10 cellular contexts compared by ENCODE assay signal in genomic region chr12:6092784-6093722, GRCh38. TPM values are rescaled to one million over a fixed set of nuclear protein-coding genes. Genes with fewer than 3 reads are reported as not detected.
A peak's percentile ranks its signal among the peaks of the same experiment; 100 is the strongest.
DNase-seq lines count a peak whose midpoint lies in the region; ATAC-seq and TF ChIP-seq lines count a peak whose summit lies in the region.
"Had no signal": no experiment of that assay in that cellular context is flagged by ENCODE, and none has a peak within 500 bp of the region (broad histone marks: within the 10 kb centered on the region; RNA-seq: fewer than 3 reads in every experiment).

No MANE protein-coding gene starts in this region.

- H3K27me3 Mint-ChIP-seq in stimulated activated naive CD8-positive, alpha-beta T cell treated with anti-CD3 and anti-CD28 coated beads, Interleukin-15, amount 100 ng/mL, for 72 hours, result peaks cover 11% of the 10 kb centered on the region

- H3K27ac Mint-ChIP-seq in stimulated activated naive CD8-positive, alpha-beta T cell treated with anti-CD3 and anti-CD28 coated beads, Interleukin-15, amount 100 ng/mL, for 72 hours, result peak overlapping the region in 1 of 2 donors; percentile 49

- ATAC-seq in stimulated activated naive CD8-positive, alpha-beta T cell treated with anti-CD3 and anti-CD28 coated beads, Interleukin-15, Interleukin-2, amounts not matched to agents 100 U/mL and 50 U/mL, for 24 hours, result peak; percentile 59
- no peak for ATAC-seq in stimulated activated naive CD8-positive, alpha-beta T cell treated with anti-CD3 and anti-CD28 coated beads, Interleukin-15, amount 100 ng/mL, for 72 hours
- ATAC-seq in lower lobe of right lung (peak; percentile 92 to 94), GM19452 (IDR thresholded peaks at IDR 0.05; ENCODE audit: unreplicated experiment) (no peak), HG02798 (IDR thresholded peaks at IDR 0.05; ENCODE audit: poor library complexity, unreplicated experiment) (no peak)

- H3K27me3 ChIP-seq in breast epithelium (no peaks in the 10 kb centered on the region), lower lobe of right lung (ENCODE audit: low read depth) (no peaks in the 10 kb centered on the region)

- no peaks in the 10 kb centered on the region for H3K9me3 Mint-ChIP-seq in stimulated activated naive CD8-positive, alpha-beta T cell treated with anti-CD3 and anti-CD28 coated beads, Interleukin-15, amount 100 ng/mL, for 72 hours

- H3K4me3 ChIP-seq in breast epithelium (no peak overlapping the region), lower lobe of right lung (no peak overlapping the region)

- H3K4me3 Mint-ChIP-seq in stimulated activated naive CD8-positive, alpha-beta T cell treated with anti-CD3 and anti-CD28 coated beads, Interleukin-15, amount 100 ng/mL, for 72 hours, result no peak overlapping the region
- H3K4me3 Mint-ChIP-seq: CD4-positive, CD25-positive, alpha-beta regulatory T cell had no signal

- TF ChIP-seq CTCF in breast epithelium (IDR thresholded peaks at IDR 0.05) (no peak), lower lobe of right lung (IDR thresholded peaks at IDR 0.05) (no peak)

- H3K9me3 ChIP-seq in breast epithelium, result no peaks in the 10 kb centered on the region
- H3K9me3 ChIP-seq in lower lobe of right lung, result no peaks in the 10 kb centered on the region

- intact Hi-C loops in breast epithelium (cut with DNase I; ENCODE audit: low total_unique reads), result no loop called here
- intact Hi-C loops in lower lobe of right lung (cut with DNase I), result no loop called here

- H3K4me1 Mint-ChIP-seq in stimulated activated naive CD8-positive, alpha-beta T cell treated with anti-CD3 and anti-CD28 coated beads, Interleukin-15, amount 100 ng/mL, for 72 hours, result peaks cover 24% of the 10 kb centered on the region

- DNase-seq in stimulated activated naive CD8-positive, alpha-beta T cell treated with anti-CD3 and anti-CD28 coated beads, Interleukin-15, Interleukin-2, amounts not matched to agents 100 U/mL and 50 U/mL, for 24 hours, result no peak
- DNase-seq in stimulated activated naive CD8-positive, alpha-beta T cell treated with anti-CD3 and anti-CD28 coated beads, Interleukin-15, amount 100 ng/mL, for 72 hours, result no peak
- DNase-seq in breast epithelium (ENCODE audit: low spot score in 2 of 2), result peak; percentile 63 to 70
- DNase-seq in lower lobe of right lung, result peak; percentile 81
- no peak for DNase-seq in NCI-H1694 (lab: John Stamatoyannopoulos, UW)
- DNase-seq in SHP77 treated with DMSO at 0.1 percent for 48 hours (lab: John Stamatoyannopoulos, UW), result no peak
- DNase-seq: CD4-positive, CD25-positive, alpha-beta regulatory T cell; cerebellar nuclear complex had no signal

- H3K36me3 ChIP-seq in breast epithelium (no peaks in the 10 kb centered on the region), lower lobe of right lung (peaks cover 3% of the 10 kb centered on the region)

- no peak for TF ChIP-seq POLR2A in breast epithelium (IDR thresholded peaks at IDR 0.05)

- peaks cover 0 to 7% of the 10 kb centered on the region in 2 donors for H3K4me1 ChIP-seq in breast epithelium
- peaks cover 59% of the 10 kb centered on the region for H3K4me1 ChIP-seq in lower lobe of right lung

- H3K27ac ChIP-seq in breast epithelium, result no peak overlapping the region
- H3K27ac ChIP-seq in lower lobe of right lung, result peak overlapping the region; percentile 44

RNA-seq across cellular contexts. Expression of gene VWF, which starts 31.4 kb away (rescaled TPM):
- total RNA-seq in breast epithelium (100 to 1,000 TPM in 2 of 3 donors, 10 to 100 TPM in 1; 60.3 to 267 (median 117) TPM), lower lobe of right lung (468 TPM)

Comparison
In these comparisons a context has a peak if more than half of its experiments do, and no peak if none do; other contexts are left out.
1. ATAC-seq: peak in stimulated activated naive CD8-positive, alpha-beta T cell treated with anti-CD3 and anti-CD28 coated beads, Interleukin-15, Interleukin-2, amounts not matched to agents 100 U/mL and 50 U/mL, for 24 hours (single experiment) and lower lobe of right lung (2 of 2); none in stimulated activated naive CD8-positive, alpha-beta T cell treated with anti-CD3 and anti-CD28 coated beads, Interleukin-15, amount 100 ng/mL, for 72 hours (single experiment), GM19452 (single experiment) and HG02798 (single experiment).
2. DNase-seq: peak in breast epithelium (2 of 2) and lower lobe of right lung (single experiment); none in stimulated activated naive CD8-positive, alpha-beta T cell treated with anti-CD3 and anti-CD28 coated beads, Interleukin-15, Interleukin-2, amounts not matched to agents 100 U/mL and 50 U/mL, for 24 hours (single experiment), stimulated activated naive CD8-positive, alpha-beta T cell treated with anti-CD3 and anti-CD28 coated beads, Interleukin-15, amount 100 ng/mL, for 72 hours (0 of 2), NCI-H1694 (single experiment) and SHP77 treated with DMSO at 0.1 percent for 48 hours (single experiment).